28 cellular contexts compared by ENCODE assay signal in the genomic region with DNA sequence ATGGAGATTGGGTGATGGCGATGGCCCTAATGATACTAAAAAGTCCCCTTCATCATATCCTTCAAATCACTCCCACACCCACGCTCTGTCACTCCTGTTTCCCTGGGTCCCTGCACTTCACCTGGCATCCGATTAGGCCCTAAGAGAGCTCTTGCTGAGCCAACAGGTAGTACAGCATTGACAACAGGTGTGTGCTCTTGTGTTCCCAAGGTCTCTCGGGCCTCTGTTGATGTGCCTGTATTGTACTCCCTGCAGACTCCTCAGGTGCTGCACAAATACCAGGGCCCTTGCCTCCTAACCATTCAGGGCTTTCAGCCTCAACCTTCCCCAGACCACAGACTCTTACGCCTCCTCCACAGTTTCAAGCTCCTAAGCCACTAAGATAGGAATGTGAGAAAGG. TPM values are rescaled to one million over a fixed set of nuclear protein-coding genes. Genes with fewer than 3 reads are reported as not detected.
"Had no signal": no experiment of that assay in that cellular context is flagged by ENCODE, and none has a peak within 500 bp of the region (broad histone marks: within the 10 kb centered on the region; RNA-seq: fewer than 3 reads in every experiment).

No MANE protein-coding gene starts in this region.

- DNase-seq: hippocampal formation; kidney; left colon; left lung; mesendoderm; naive B cell; natural killer cell; nephron progenitor cell; occipital lobe; ovary; right lobe of liver; stimulated activated CD4-positive, alpha-beta T cell treated with anti-CD3 and anti-CD28 coated beads, Interleukin-1b, Interleukin-23, amount 100 ng/mL, for 48 hours; stimulated activated CD4-positive, alpha-beta T cell treated with anti-CD3 and anti-CD28 coated beads, Interleukin-2, amount 100 ng/mL, for 48 hours; stimulated activated naive CD4-positive, alpha-beta T cell; tibial artery; trophoblast cell; upper lobe of right lung had no signal

- H3K4me1 Mint-ChIP-seq: naive B cell; natural killer cell; neural progenitor cell; stimulated activated effector memory CD8-positive, alpha-beta T cell treated with anti-CD3 and anti-CD28 coated beads, Interleukin-12 subunit alpha, Interleukin-12 subunit beta, amount 100 ng/mL, for 72 hours had no signal

- H3K4me3 Mint-ChIP-seq: mesothelial cell of epicardium; natural killer cell; nephron progenitor cell; neural progenitor cell; stimulated activated effector memory CD8-positive, alpha-beta T cell treated with anti-CD3 and anti-CD28 coated beads, Interleukin-12 subunit alpha, Interleukin-12 subunit beta, amount 100 ng/mL, for 72 hours; stimulated activated naive CD8-positive, alpha-beta T cell treated with anti-CD3 and anti-CD28 coated beads, Interleukin-15, Interleukin-2, amounts not matched to agents 100 ng/mL and 50 ng/mL, for 24 hours had no signal

- H3K9me3 Mint-ChIP-seq: mesothelial cell of epicardium; naive B cell; natural killer cell; nephron progenitor cell; neural progenitor cell; stimulated activated effector memory CD8-positive, alpha-beta T cell treated with anti-CD3 and anti-CD28 coated beads, Interleukin-12 subunit alpha, Interleukin-12 subunit beta, amount 100 ng/mL, for 72 hours; stimulated activated naive CD8-positive, alpha-beta T cell treated with anti-CD3 and anti-CD28 coated beads, Interleukin-15, Interleukin-2, amounts not matched to agents 100 ng/mL and 50 ng/mL, for 24 hours had no signal

- H3K36me3 Mint-ChIP-seq: mesothelial cell of epicardium; naive B cell; natural killer cell; neural progenitor cell; stimulated activated effector memory CD8-positive, alpha-beta T cell treated with anti-CD3 and anti-CD28 coated beads, Interleukin-12 subunit alpha, Interleukin-12 subunit beta, amount 100 ng/mL, for 72 hours had no signal

- H3K27me3 ChIP-seq: left lung, ovary, right atrium auricular region, right lobe of liver, upper lobe of right lung had no signal

- H3K9me3 ChIP-seq: left lung, neutrophil, ovary, right atrium auricular region, right lobe of liver, suprapubic skin, thoracic aorta, tibial artery, upper lobe of right lung had no signal

- H3K4me1 ChIP-seq: left lung, neural progenitor cell, right lobe of liver, suprapubic skin had no signal

- H3K36me3 ChIP-seq: left lung, neural progenitor cell, neutrophil, ovary, right atrium auricular region, right lobe of liver, suprapubic skin, thoracic aorta, tibial artery, upper lobe of right lung had no signal

- H3K27ac Mint-ChIP-seq: mesothelial cell of epicardium; naive B cell; natural killer cell; nephron progenitor cell; neural progenitor cell; progenitor cell of endocrine pancreas; stimulated activated effector memory CD8-positive, alpha-beta T cell treated with anti-CD3 and anti-CD28 coated beads, Interleukin-12 subunit alpha, Interleukin-12 subunit beta, amount 100 ng/mL, for 72 hours; stimulated activated naive CD8-positive, alpha-beta T cell treated with anti-CD3 and anti-CD28 coated beads, Interleukin-15, Interleukin-2, amounts not matched to agents 100 ng/mL and 50 ng/mL, for 24 hours had no signal

- H3K4me3 ChIP-seq: left lung, lung, neural progenitor cell, ovary, right atrium auricular region, right lobe of liver, smooth muscle cell, suprapubic skin, thoracic aorta, tibial artery, upper lobe of right lung had no signal

RNA-seq across cellular contexts. Expression of a gene that starts 25.8 kb away (rescaled TPM):
- total RNA-seq: occipital lobe had no signal
